Comparison of ENCODE assay signal across 24 cellular contexts in the genomic region with DNA sequence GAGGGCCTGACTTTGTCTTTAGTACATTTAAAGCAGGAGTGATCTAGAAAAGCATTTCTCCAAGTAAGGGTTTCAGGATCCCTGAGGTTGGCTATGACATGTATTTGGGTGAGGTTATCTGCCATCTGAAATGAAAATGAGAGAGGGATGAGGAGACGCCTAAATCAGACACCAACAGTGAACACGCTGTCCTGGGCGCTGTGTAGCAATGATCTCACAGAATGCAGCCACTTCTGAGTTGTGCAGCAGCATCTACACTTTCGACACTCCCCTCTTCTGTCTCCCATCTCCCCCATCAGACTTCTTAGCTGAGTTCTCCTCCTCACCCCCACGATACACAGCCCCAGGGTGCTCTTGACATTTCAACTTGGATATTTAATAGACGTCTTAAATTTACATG.
DNase-seq lines count a peak whose midpoint lies in the region; ATAC-seq and TF ChIP-seq lines count a peak whose summit lies in the region.
"Had no signal": no experiment of that assay in that cellular context is flagged by ENCODE, and none has a peak within 500 bp of the region (broad histone marks: within the 10 kb centered on the region; RNA-seq: fewer than 3 reads in every experiment).

No MANE protein-coding gene starts in this region.

- H3K9me3 ChIP-seq in cardiac muscle cell (ENCODE audit: low read depth) (no peaks in the 10 kb centered on the region), esophagus muscularis mucosa (no peaks in the 10 kb centered on the region), prostate gland (no peaks in the 10 kb centered on the region), suprapubic skin (no peaks in the 10 kb centered on the region)
- H3K9me3 ChIP-seq: BE2C had no signal

- TF ChIP-seq CTCF in cardiac muscle cell (IDR thresholded peaks at IDR 0.05; ENCODE audit: low read depth, low read length), result no peak
- TF ChIP-seq CTCF in esophagus muscularis mucosa (IDR thresholded peaks at IDR 0.05), result no peak
- no peak for TF ChIP-seq CTCF in prostate gland (IDR thresholded peaks at IDR 0.05)
- no peak for TF ChIP-seq CTCF in suprapubic skin (IDR thresholded peaks at IDR 0.05)

- H3K36me3 ChIP-seq in cardiac muscle cell (peaks cover 21% of the 10 kb centered on the region), esophagus muscularis mucosa (peaks cover 0 to 38% (median 20%) of the 10 kb centered on the region in 4 donors), prostate gland (no peaks in the 10 kb centered on the region), suprapubic skin (peaks cover 10% of the 10 kb centered on the region)
- H3K36me3 ChIP-seq: BE2C had no signal

- no peak for ATAC-seq in left cardiac atrium
- no peak for ATAC-seq in HG03342 (IDR thresholded peaks at IDR 0.05; ENCODE audit: unreplicated experiment)
- no peak for ATAC-seq in GM21367 (IDR thresholded peaks at IDR 0.05; ENCODE audit: unreplicated experiment)
- ATAC-seq: K562 had no signal

- H3K27ac ChIP-seq in cardiac muscle cell (peak overlapping the region; percentile 26), esophagus muscularis mucosa (replicated peaks in 1 of 4) (peak overlapping the region in 3 of 4 donors; percentile 38 to 49 (median 42)), prostate gland (no peak overlapping the region), suprapubic skin (peak overlapping the region; percentile 18)

- H3K4me3 ChIP-seq in cardiac muscle cell (no peak overlapping the region), esophagus muscularis mucosa (no peak overlapping the region), prostate gland (no peak overlapping the region), suprapubic skin (no peak overlapping the region)
- H3K4me3 ChIP-seq: K562 had no signal

- intact Hi-C loops in left cardiac atrium (cut with DNase I) (loop anchor here in 1 of 2 donors (10.0 kb wide), 1 partner anchor 45 kb away; no protein-coding TSS in a partner anchor), esophagus muscularis mucosa (cut with DNase I) (no loop called here), prostate gland (cut with DNase I) (no loop called here)

- DNase-seq in cardiac muscle cell (ENCODE audit: low read depth in 1 of 2, low spot score in 1 of 2), result no peak
- DNase-seq in left cardiac atrium, result no peak
- DNase-seq in esophagus muscularis mucosa (ENCODE audit: extremely low spot score), result no peak
- peak; percentile 40 for DNase-seq in prostate gland (ENCODE audit: low spot score)
- DNase-seq in suprapubic skin (ENCODE audit: low spot score in 2 of 2), result no peak
- no peak for DNase-seq in NCI-H226
- DNase-seq: 8988T, BE2C, Calu3, DMS79 treated with DMSO at 0.1 percent for 48 hours, GF-D8, H7, Kasumi-1, NCI-H1092 treated with DMSO at 0.1 percent for 48 hours, NCI-H1436, NCI-H187, NCI-H2081 treated with DMSO at 0.1 percent for 48 hours, NCI-H2171 treated with DMSO at 0.1 percent for 48 hours, NCI-H446, NCI-H524 treated with DMSO at 0.1 percent for 48 hours, NCI-H774 had no signal

- WGBS in esophagus muscularis mucosa, result 79% methylated on average over 6 of the region's 6 CpGs
- WGBS in prostate gland, result 31% methylated on average over 6 of the region's 6 CpGs
- 47% methylated on average over 6 of the region's 6 CpGs for WGBS in suprapubic skin

- H3K4me1 ChIP-seq in cardiac muscle cell (ENCODE audit: low read depth) (peaks cover 45% of the 10 kb centered on the region), esophagus muscularis mucosa (peaks cover 53 to 100% (median 97%) of the 10 kb centered on the region in 4 donors), prostate gland (replicated peaks) (peaks cover 8% of the 10 kb centered on the region), suprapubic skin (peaks cover 27% of the 10 kb centered on the region)

- TF ChIP-seq EP300 in esophagus muscularis mucosa (IDR thresholded peaks at IDR 0.05), result no peak
- TF ChIP-seq EP300 in suprapubic skin (IDR thresholded peaks at IDR 0.05), result no peak

- H3K27me3 ChIP-seq in cardiac muscle cell, result no peaks in the 10 kb centered on the region
- no peaks in the 10 kb centered on the region for H3K27me3 ChIP-seq in esophagus muscularis mucosa
- no peaks in the 10 kb centered on the region for H3K27me3 ChIP-seq in prostate gland (replicated peaks; ENCODE audit: insufficient read depth)
- no peaks in the 10 kb centered on the region for H3K27me3 ChIP-seq in suprapubic skin
- H3K27me3 ChIP-seq: BE2C had no signal

- TF ChIP-seq POLR2A in esophagus muscularis mucosa (IDR thresholded peaks at IDR 0.05; ENCODE audit: low read depth), result no peak
- TF ChIP-seq POLR2A in prostate gland (IDR thresholded peaks at IDR 0.05), result no peak
- no peak for TF ChIP-seq POLR2A in suprapubic skin (IDR thresholded peaks at IDR 0.05)

Comparison
In these comparisons a context has a peak if more than half of its experiments do, and no peak if none do; other contexts are left out.
1. H3K27ac ChIP-seq: peak in cardiac muscle cell (single experiment), esophagus muscularis mucosa (3 of 4) and suprapubic skin (single experiment); none in prostate gland (0 of 2).